ENCODE assay signal across 7 cellular contexts in genomic region chr11:120409655-120410054, GRCh38.
"Had no signal": no experiment of that assay in that cellular context is flagged by ENCODE, and none has a peak within 500 bp of the region (broad histone marks: within the 10 kb centered on the region; RNA-seq: fewer than 3 reads in every experiment).

No MANE protein-coding gene starts in this region.

- H3K27me3 Mint-ChIP-seq: IgD-negative memory B cell had no signal

- H3K27ac ChIP-seq: GM23248 had no signal

- H3K4me3 ChIP-seq: GM23248, HAP-1 had no signal

- H3K9ac ChIP-seq: GM23248 had no signal

- DNase-seq: GM23248, GOT3, H7, KBM-7 had no signal

- ATAC-seq: HCT116 had no signal

- H3K36me3 ChIP-seq: HAP-1 had no signal

- H2AFZ ChIP-seq: GM23248 had no signal

- H3K9me3 ChIP-seq: HAP-1 had no signal

- H3K9me3 Mint-ChIP-seq: IgD-negative memory B cell had no signal

- H3K4me1 Mint-ChIP-seq: IgD-negative memory B cell had no signal

- H3K4me3 Mint-ChIP-seq: IgD-negative memory B cell had no signal
